11 cellular contexts compared by ENCODE assay signal in genomic region chr1:241520080-241520465, GRCh38. TPM values are rescaled to one million over a fixed set of nuclear protein-coding genes. Genes with fewer than 3 reads are reported as not detected.
DNase-seq lines count a peak whose midpoint lies in the region; ATAC-seq and TF ChIP-seq lines count a peak whose summit lies in the region.
"Had no signal": no experiment of that assay in that cellular context is flagged by ENCODE, and none has a peak within 500 bp of the region (broad histone marks: within the 10 kb centered on the region; RNA-seq: fewer than 3 reads in every experiment).

No MANE protein-coding gene starts in this region.

- H3K4me1 Mint-ChIP-seq in endodermal cell: peaks cover 12% of the 10 kb centered on the region
- peaks cover 13% of the 10 kb centered on the region for H3K4me1 Mint-ChIP-seq in neural progenitor cell

- no peak overlapping the region for H3K27ac ChIP-seq in AG04450 (ENCODE audit: low read depth, low read length)
- H3K27ac ChIP-seq in endodermal cell (ENCODE audit: low read depth, low read length): no peak overlapping the region
- no peak overlapping the region for H3K27ac ChIP-seq in neural progenitor cell

- ATAC-seq in GM19452 (IDR thresholded peaks at IDR 0.05; ENCODE audit: unreplicated experiment): no peak

- peaks cover 13% of the 10 kb centered on the region for H4K20me1 ChIP-seq in neural progenitor cell (ENCODE audit: low read depth)

- H2AFZ ChIP-seq in neural progenitor cell (replicated peaks): peak overlapping the region; percentile 93

- peak overlapping the region; percentile 28 for H3K9ac ChIP-seq in endodermal cell (ENCODE audit: extremely low read depth, low read length, poor library complexity, severe bottlenecking)
- H3K9ac ChIP-seq in neural progenitor cell: no peak overlapping the region

- DNase-seq in AG04450 (ENCODE audit: low read depth, low spot score): no peak
- no peak for DNase-seq in LNCaP clone FGC (ENCODE audit: low read depth)
- no peak for DNase-seq in endodermal cell
- DNase-seq in neural progenitor cell (ENCODE audit: low spot score): no peak
- no peak for DNase-seq in NCI-H510A treated with DMSO at 0.1 percent for 48 hours (lab: John Stamatoyannopoulos, UW)
- no peak for DNase-seq in NCI-H748 (lab: John Stamatoyannopoulos, UW; ENCODE audit: unreplicated experiment)
- DNase-seq in activated CD8-positive, alpha-beta memory T cell treated with anti-CD3 and anti-CD28 coated beads, Interleukin-2, amount 50 U/mL, for 48 hours: no peak

- H3K36me3 ChIP-seq in endodermal cell (ENCODE audit: control insufficient read depth, insufficient read depth, low read length) (peaks cover 11% of the 10 kb centered on the region), neural progenitor cell (no peaks in the 10 kb centered on the region)

- H3K27me3 ChIP-seq in AG04450 (ENCODE audit: control insufficient read depth, insufficient read depth, low read length) (peaks cover 20% of the 10 kb centered on the region), endodermal cell (ENCODE audit: control insufficient read depth, insufficient read depth, low read length, poor library complexity, severe bottlenecking) (peaks cover 13% of the 10 kb centered on the region), neural progenitor cell (peaks cover 39% of the 10 kb centered on the region)

- H3K4me2 ChIP-seq in neural progenitor cell: peak overlapping the region; percentile 77

- H3K4me3 ChIP-seq in AG04450 (ENCODE audit: low read depth, low read length) (peak overlapping the region; percentile 50), LNCaP clone FGC (ENCODE audit: low read depth, low read length) (peak overlapping the region; percentile 67), endodermal cell (ENCODE audit: low read length) (peak overlapping the region; percentile 96), neural progenitor cell (peak overlapping the region; percentile 65)

- H3K9me3 Mint-ChIP-seq in endodermal cell (no peaks in the 10 kb centered on the region), neural progenitor cell (no peaks in the 10 kb centered on the region)
- H3K9me3 Mint-ChIP-seq: effector memory CD8-positive, alpha-beta T cell had no signal

- H3K9me3 ChIP-seq in AG04450 (ENCODE audit: control insufficient read depth, insufficient read depth, low read length) (no peaks in the 10 kb centered on the region), endodermal cell (ENCODE audit: control insufficient read depth, low read length) (no peaks in the 10 kb centered on the region), neural progenitor cell (ENCODE audit: low read depth) (no peaks in the 10 kb centered on the region)

- WGBS in endodermal cell (ENCODE audit: insufficient coverage in 1 of 2, insufficient read length in 1 of 2), 2 experiments: 35% methylated on average over 2 of the region's 6 CpGs; no CpG with 5 or more reads in 1 of the 2 experiments

- H3K27ac Mint-ChIP-seq in endodermal cell (no peak overlapping the region), neural progenitor cell (no peak overlapping the region)
- H3K27ac Mint-ChIP-seq: activated CD8-positive, alpha-beta memory T cell treated with anti-CD3 and anti-CD28 coated beads, Interleukin-2, amount 10 ng/mL, durations not matched to agents 7 days and 5 days; effector memory CD8-positive, alpha-beta T cell had no signal

- CTCF ChIA-PET in AG04450 (lab: Charles Lee): interaction anchor here (0.7 to 1.0 kb wide), 3 partner anchors 11 to 314 kb away, joined by 3 to 5 read pairs (median 4); no protein-coding TSS in a partner anchor

- peaks cover 39% of the 10 kb centered on the region for H3K79me2 ChIP-seq in neural progenitor cell (ENCODE audit: low read depth)

- H3K36me3 Mint-ChIP-seq in endodermal cell (ENCODE audit: low read depth): peaks cover 11% of the 10 kb centered on the region
- H3K36me3 Mint-ChIP-seq in neural progenitor cell: peaks cover 10% of the 10 kb centered on the region

- H3K4me1 ChIP-seq in endodermal cell (ENCODE audit: control insufficient read depth, insufficient read depth, low read length): peaks cover 5% of the 10 kb centered on the region
- peaks cover 14% of the 10 kb centered on the region for H3K4me1 ChIP-seq in neural progenitor cell

- H3K4me3 Mint-ChIP-seq in endodermal cell (no peak overlapping the region), neural progenitor cell (no peak overlapping the region)
- H3K4me3 Mint-ChIP-seq: activated CD8-positive, alpha-beta memory T cell treated with anti-CD3 and anti-CD28 coated beads, Interleukin-2, amount 10 ng/mL, durations not matched to agents 7 days and 5 days; effector memory CD8-positive, alpha-beta T cell had no signal

- H3K27me3 Mint-ChIP-seq in endodermal cell (ENCODE audit: insufficient read depth) (peaks cover 7% of the 10 kb centered on the region), neural progenitor cell (ENCODE audit: insufficient read depth, low read depth) (no peaks in the 10 kb centered on the region)

- TF ChIP-seq CTCF in AG04450 (IDR thresholded peaks at IDR 0.05; ENCODE audit: low read depth, low read length): no peak
- no peak for TF ChIP-seq CTCF in LNCaP clone FGC (IDR thresholded peaks at IDR 0.05; ENCODE audit: control insufficient read depth, extremely low read depth, insufficient read depth)
- TF ChIP-seq CTCF in endodermal cell (conservative IDR thresholded peaks at IDR 0.05): no peak
- no peak for TF ChIP-seq CTCF in neural progenitor cell (IDR thresholded peaks at IDR 0.05)

- H3F3A ChIP-seq in neural progenitor cell (ENCODE audit: low read depth): no peaks in the 10 kb centered on the region

- POLR2A ChIA-PET in AG04450 (lab: Yijun Ruan, JAX): interaction anchor here (1.2 kb wide), 1 partner anchor 318 kb away, joined by 3 read pairs; no protein-coding TSS in a partner anchor

RNA-seq across cellular contexts. Expression of gene FH, which starts 0.5 kb away (rescaled TPM):
- polyA plus RNA-seq in AG04450 (2011; rRNA removed): 80.6 and 104 TPM in 2 replicates
- polyA minus RNA-seq in AG04450 (2011; rRNA and poly(A)+ RNA removed): 33.7 and 62.1 TPM in 2 replicates
- total RNA-seq in endodermal cell (10 to 100 TPM; 65.5 to 66.7 TPM), neural progenitor cell (ENCODE audit: low replicate concordance) (83.8 and 109 TPM in 2 replicates)
- 64.7 TPM for polyA plus RNA-seq in endodermal cell (2013, experiment 1 of 2)
- polyA plus RNA-seq in endodermal cell (2013, experiment 2 of 2): 68.4 TPM

RNA-seq across cellular contexts. Expression of gene KMO, which starts 12.1 kb away (rescaled TPM):
- polyA plus RNA-seq in AG04450 (2011; rRNA removed): 0.04 and 0.07 TPM in 2 replicates
- 0.22 TPM in 1 of 2 replicates, not detected in the other for polyA minus RNA-seq in AG04450 (2011; rRNA and poly(A)+ RNA removed)
- not detected for total RNA-seq in endodermal cell
- polyA plus RNA-seq in endodermal cell (2013, experiment 1 of 2): not detected
- polyA plus RNA-seq in endodermal cell (2013, experiment 2 of 2): not detected
- not detected in 2 replicates for total RNA-seq in neural progenitor cell (ENCODE audit: low replicate concordance)
- total RNA-seq: activated CD8-positive, alpha-beta memory T cell treated with anti-CD3 and anti-CD28 coated beads, Interleukin-2, amount 10 ng/mL, durations not matched to agents 7 days and 5 days; pulmonary artery endothelial cell had no signal
